ENCODE assay signal across 40 cellular contexts in the genomic region with DNA sequence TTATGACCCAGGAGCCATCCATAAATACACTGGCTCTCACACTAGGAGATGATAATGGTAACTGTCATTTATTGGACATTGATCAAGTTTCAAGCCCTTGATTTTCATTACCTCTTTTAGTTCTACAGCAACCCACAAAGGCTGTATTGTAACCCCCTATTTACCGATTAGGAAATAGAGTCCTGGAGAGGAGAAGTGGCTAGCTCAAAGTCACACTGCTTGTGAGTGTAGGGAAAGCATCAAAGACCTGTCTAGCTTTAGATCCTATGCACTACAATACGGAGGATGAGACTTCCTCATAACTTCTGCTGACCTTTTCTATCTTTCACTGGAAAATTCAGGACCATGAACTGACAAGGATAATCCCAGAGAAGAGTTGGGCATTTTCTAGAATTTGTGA.
"Had no signal": no experiment of that assay in that cellular context is flagged by ENCODE, and none has a peak within 500 bp of the region (broad histone marks: within the 10 kb centered on the region; RNA-seq: fewer than 3 reads in every experiment).

No MANE protein-coding gene starts in this region.

- H3K27ac Mint-ChIP-seq: activated naive CD4-positive, alpha-beta T cell treated with anti-CD3 and anti-CD28 coated beads for 36 hours; activated naive CD4-positive, alpha-beta T cell treated with anti-CD3 and anti-CD28 coated beads, Interleukin-2, amount 10 ng/mL, durations not matched to agents 7 days and 5 days; activated naive CD4-positive, alpha-beta T cell treated with anti-CD3 and anti-CD28 coated beads, Interleukin-2, amount 50 U/mL, for 24 hours; activated naive CD4-positive, alpha-beta T cell treated with anti-CD3 and anti-CD28 coated beads, Interleukin-2, amount 50 U/mL, for 72 hours; activated naive CD8-positive, alpha-beta T cell; activated naive CD8-positive, alpha-beta T cell treated with anti-CD3 and anti-CD28 coated beads for 36 hours; activated naive CD8-positive, alpha-beta T cell treated with anti-CD3 and anti-CD28 coated beads, Interleukin-2, amount 10 ng/mL, durations not matched to agents 7 days and 5 days; activated naive CD8-positive, alpha-beta T cell treated with anti-CD3 and anti-CD28 coated beads, Interleukin-2, amount 50 U/mL, for 24 hours; activated T-cell treated with anti-CD3 and anti-CD28 coated beads, Interleukin-2, amount 50 U/mL, for 24 hours; activated T-cell treated with anti-CD3 and anti-CD28 coated beads, Interleukin-2, amount 50 U/mL, for 72 hours; activated T-helper 1 cell treated with anti-CD3 and anti-CD28 coated beads, Interleukin-12 subunit alpha, Interleukin-12 subunit beta, Interleukin-2, Interleukin-4 antibody, amounts not matched to agents 30 ng/mL and 10 ng/mL and 1 ng/mL, durations not matched to agents 14 hours and 24 hours and 36 hours; activated T-helper 17 cell treated with anti-CD3 and anti-CD28 coated beads, Interleukin-2, amount 50 U/mL, for 72 hours; activated T-helper 2 cell treated with anti-CD3 and anti-CD28 coated beads, Interferon-gamma antibody, Interleukin-2, Interleukin-4, amounts not matched to agents 10 μg/mL and 5 μg/mL and 100 μg/mL, durations not matched to agents 14 hours and 24 hours and 36 hours had no signal

- H3K4me3 Mint-ChIP-seq: activated naive CD4-positive, alpha-beta T cell treated with anti-CD3 and anti-CD28 coated beads for 36 hours; activated naive CD4-positive, alpha-beta T cell treated with anti-CD3 and anti-CD28 coated beads, Interleukin-2, amount 10 ng/mL, durations not matched to agents 7 days and 5 days; activated naive CD4-positive, alpha-beta T cell treated with anti-CD3 and anti-CD28 coated beads, Interleukin-2, amount 50 U/mL, for 24 hours; activated naive CD8-positive, alpha-beta T cell; activated naive CD8-positive, alpha-beta T cell treated with anti-CD3 and anti-CD28 coated beads for 36 hours; activated naive CD8-positive, alpha-beta T cell treated with anti-CD3 and anti-CD28 coated beads, Interleukin-2, amount 10 ng/mL, durations not matched to agents 7 days and 5 days; activated naive CD8-positive, alpha-beta T cell treated with anti-CD3 and anti-CD28 coated beads, Interleukin-2, amount 50 U/mL, for 24 hours; activated T-cell treated with anti-CD3 and anti-CD28 coated beads, Interleukin-2, amount 50 U/mL, for 24 hours; activated T-cell treated with anti-CD3 and anti-CD28 coated beads, Interleukin-2, amount 50 U/mL, for 4 hours; activated T-cell treated with anti-CD3 and anti-CD28 coated beads, Interleukin-2, amount 50 U/mL, for 72 hours; activated T-helper 1 cell treated with anti-CD3 and anti-CD28 coated beads, Interleukin-12 subunit alpha, Interleukin-12 subunit beta, Interleukin-2, Interleukin-4 antibody, amounts not matched to agents 30 ng/mL and 10 ng/mL and 1 ng/mL, durations not matched to agents 14 hours and 24 hours and 36 hours; activated T-helper 17 cell treated with anti-CD3 and anti-CD28 coated beads, Interleukin-2, amount 50 U/mL, for 72 hours; brain; central memory CD8-positive, alpha-beta T cell had no signal

- H3K4me3 ChIP-seq: adrenal gland, ascending aorta, body of pancreas, breast epithelium, cardiac muscle cell had no signal

- DNase-seq: activated effector memory CD4-positive, alpha-beta T cell treated with anti-CD3 and anti-CD28 coated beads, Interleukin-2, amount 50 U/mL, for 16 hours; activated effector memory CD4-positive, alpha-beta T cell treated with Interleukin-2 at 50 U/mL for 16 hours; activated gamma-delta T cell; activated gamma-delta T cell treated with Interleukin-2 at 50 U/mL for 16 hours; activated naive CD4-positive, alpha-beta T cell; activated naive CD4-positive, alpha-beta T cell treated with anti-CD3 and anti-CD28 coated beads for 36 hours; activated naive CD4-positive, alpha-beta T cell treated with anti-CD3 and anti-CD28 coated beads, Interleukin-2, amount 10 ng/mL, durations not matched to agents 7 days and 5 days; activated naive CD4-positive, alpha-beta T cell treated with anti-CD3 and anti-CD28 coated beads, Interleukin-2, amount 50 U/mL, for 16 hours; activated naive CD4-positive, alpha-beta T cell treated with Interleukin-2 at 50 U/mL for 16 hours; activated naive CD8-positive, alpha-beta T cell treated with anti-CD3 and anti-CD28 coated beads for 36 hours; activated naive CD8-positive, alpha-beta T cell treated with anti-CD3 and anti-CD28 coated beads, Interleukin-2, amount 10 ng/mL, durations not matched to agents 7 days and 5 days; activated naive CD8-positive, alpha-beta T cell treated with anti-CD3 and anti-CD28 coated beads, Interleukin-2, amount 50 U/mL, for 24 hours; activated T-cell treated with anti-CD3 and anti-CD28 coated beads, Interleukin-2, amount 50 U/mL, for 1 hour; activated T-cell treated with anti-CD3 and anti-CD28 coated beads, Interleukin-2, amount 50 U/mL, for 24 hours; activated T-cell treated with anti-CD3 and anti-CD28 coated beads, Interleukin-2, amount 50 U/mL, for 4 hours; activated T-cell treated with anti-CD3 and anti-CD28 coated beads, Interleukin-2, amount 50 U/mL, for 48 hours; activated T-cell treated with anti-CD3 and anti-CD28 coated beads, Interleukin-2, amount 50 U/mL, for 72 hours; adrenal gland; amniotic stem cell; amygdala; anterior cingulate cortex; aorta; body of pancreas; brain microvascular endothelial cell; caudate nucleus; central memory CD4-positive, alpha-beta T cell; cerebellar nuclear complex had no signal

- H3K4me1 Mint-ChIP-seq: activated naive CD4-positive, alpha-beta T cell treated with anti-CD3 and anti-CD28 coated beads, Interleukin-2, amount 10 ng/mL, durations not matched to agents 7 days and 5 days; activated naive CD4-positive, alpha-beta T cell treated with anti-CD3 and anti-CD28 coated beads, Interleukin-2, amount 50 U/mL, for 24 hours; activated naive CD8-positive, alpha-beta T cell treated with anti-CD3 and anti-CD28 coated beads for 36 hours; activated naive CD8-positive, alpha-beta T cell treated with anti-CD3 and anti-CD28 coated beads, Interleukin-2, amount 10 ng/mL, durations not matched to agents 7 days and 5 days; activated naive CD8-positive, alpha-beta T cell treated with anti-CD3 and anti-CD28 coated beads, Interleukin-2, amount 50 U/mL, for 24 hours; activated T-helper 17 cell treated with anti-CD3 and anti-CD28 coated beads, Interleukin-2, amount 50 U/mL, for 72 hours; central memory CD8-positive, alpha-beta T cell had no signal

- H3K36me3 ChIP-seq: adrenal gland, ascending aorta, brain microvascular endothelial cell, breast epithelium, cardiac muscle cell had no signal

- H3K27ac ChIP-seq: adrenal gland, ascending aorta, body of pancreas, brain microvascular endothelial cell, breast epithelium, cardiac muscle cell had no signal

- H3K9me3 ChIP-seq: adrenal gland, ascending aorta, body of pancreas, breast epithelium had no signal

- FAIRE-seq: astrocyte, bronchial epithelial cell had no signal

- H3K9me3 Mint-ChIP-seq: activated naive CD4-positive, alpha-beta T cell treated with anti-CD3 and anti-CD28 coated beads for 36 hours; activated naive CD4-positive, alpha-beta T cell treated with anti-CD3 and anti-CD28 coated beads, Interleukin-2, amount 10 ng/mL, durations not matched to agents 7 days and 5 days; activated naive CD4-positive, alpha-beta T cell treated with anti-CD3 and anti-CD28 coated beads, Interleukin-2, amount 50 U/mL, for 24 hours; activated naive CD4-positive, alpha-beta T cell treated with anti-CD3 and anti-CD28 coated beads, Interleukin-2, amount 50 U/mL, for 72 hours; activated naive CD8-positive, alpha-beta T cell treated with anti-CD3 and anti-CD28 coated beads for 36 hours; activated naive CD8-positive, alpha-beta T cell treated with anti-CD3 and anti-CD28 coated beads, Interleukin-2, amount 10 ng/mL, durations not matched to agents 7 days and 5 days; activated naive CD8-positive, alpha-beta T cell treated with anti-CD3 and anti-CD28 coated beads, Interleukin-2, amount 50 U/mL, for 24 hours; activated T-cell treated with anti-CD3 and anti-CD28 coated beads, Interleukin-2, amount 50 U/mL, for 24 hours; activated T-cell treated with anti-CD3 and anti-CD28 coated beads, Interleukin-2, amount 50 U/mL, for 4 hours; activated T-cell treated with anti-CD3 and anti-CD28 coated beads, Interleukin-2, amount 50 U/mL, for 72 hours; activated T-helper 1 cell treated with anti-CD3 and anti-CD28 coated beads, Interleukin-12 subunit alpha, Interleukin-12 subunit beta, Interleukin-2, Interleukin-4 antibody, amounts not matched to agents 30 ng/mL and 10 ng/mL and 1 ng/mL, durations not matched to agents 14 hours and 24 hours and 36 hours; activated T-helper 17 cell treated with anti-CD3 and anti-CD28 coated beads, Interleukin-2, amount 50 U/mL, for 72 hours; activated T-helper 2 cell treated with anti-CD3 and anti-CD28 coated beads, Interferon-gamma antibody, Interleukin-2, Interleukin-4, amounts not matched to agents 10 μg/mL and 5 μg/mL and 100 μg/mL, durations not matched to agents 14 hours and 24 hours and 36 hours; central memory CD8-positive, alpha-beta T cell had no signal

- H3K27me3 ChIP-seq: ascending aorta, body of pancreas had no signal

- H3K4me1 ChIP-seq: adrenal gland, ascending aorta, breast epithelium had no signal

- ATAC-seq: activated naive CD4-positive, alpha-beta T cell treated with anti-CD3 and anti-CD28 coated beads, Interleukin-2, amount 50 U/mL, for 72 hours; activated naive CD8-positive, alpha-beta T cell treated with anti-CD3 and anti-CD28 coated beads, Interleukin-2, amount 50 U/mL, for 24 hours; activated T-cell treated with anti-CD3 and anti-CD28 coated beads, Interleukin-2, amount 50 U/mL, for 4 hours; activated T-cell treated with anti-CD3 and anti-CD28 coated beads, Interleukin-2, amount 50 U/mL, for 72 hours; activated T-helper 17 cell treated with anti-CD3 and anti-CD28 coated beads, Interleukin-2, amount 50 U/mL, for 72 hours; body of pancreas had no signal

- H3K36me3 Mint-ChIP-seq: activated naive CD4-positive, alpha-beta T cell treated with anti-CD3 and anti-CD28 coated beads, Interleukin-2, amount 10 ng/mL, durations not matched to agents 7 days and 5 days; activated naive CD4-positive, alpha-beta T cell treated with anti-CD3 and anti-CD28 coated beads, Interleukin-2, amount 50 U/mL, for 24 hours; activated naive CD4-positive, alpha-beta T cell treated with anti-CD3 and anti-CD28 coated beads, Interleukin-2, amount 50 U/mL, for 72 hours; activated naive CD8-positive, alpha-beta T cell; activated naive CD8-positive, alpha-beta T cell treated with anti-CD3 and anti-CD28 coated beads for 36 hours; activated naive CD8-positive, alpha-beta T cell treated with anti-CD3 and anti-CD28 coated beads, Interleukin-2, amount 10 ng/mL, durations not matched to agents 7 days and 5 days; brain had no signal
